ENCODE assay signal across 8 cellular contexts in the genomic region with DNA sequence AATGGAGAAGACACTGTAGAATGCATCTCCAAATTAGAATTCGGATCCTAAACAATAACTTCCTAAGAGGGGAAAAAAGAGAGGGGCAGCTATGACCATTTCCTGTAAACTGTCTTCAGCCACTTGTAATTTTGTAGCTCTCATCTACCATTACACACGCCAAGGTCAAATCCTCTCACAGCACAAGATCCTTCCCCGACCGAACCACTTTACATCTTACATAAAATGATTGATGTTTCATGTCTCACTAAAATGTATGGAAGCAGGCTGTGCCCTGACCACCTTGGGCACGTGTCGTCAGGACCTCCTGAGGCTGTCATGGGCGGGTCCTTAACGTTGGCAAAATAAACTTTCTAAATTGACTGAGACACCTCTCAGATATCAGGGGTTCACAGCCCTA. TPM values are rescaled to one million over a fixed set of nuclear protein-coding genes. Genes with fewer than 3 reads are reported as not detected.
DNase-seq lines count a peak whose midpoint lies in the region; ATAC-seq and TF ChIP-seq lines count a peak whose summit lies in the region.

No MANE protein-coding gene starts in this region.

- no peaks in the 10 kb centered on the region for H3K9me3 Mint-ChIP-seq in central memory CD8-positive, alpha-beta T cell

- CTCF ChIA-PET in AG04449 (lab: Yijun Ruan, JAX) = interaction anchor here (1.6 kb wide), 1 partner anchor 306 kb away, joined by 4 read pairs; no protein-coding TSS in a partner anchor

- H3K4me1 ChIP-seq in thoracic aorta (ENCODE audit: control insufficient read depth in 1 of 2, low read depth in 2 of 2) = peaks cover 0 to 9% of the 10 kb centered on the region in 2 donors

- H3K27ac ChIP-seq in thoracic aorta = peak overlapping the region; percentile 82

- DNase-seq in AG04449 (ENCODE audit: low read depth, low spot score) (no peak), LNCaP clone FGC (ENCODE audit: low read depth) (no peak), UCSD-AML1 (lab: John Stamatoyannopoulos, UW; ENCODE audit: unreplicated experiment) (peak; percentile 21), midbrain (lab: John Stamatoyannopoulos, UW) (peak; percentile 12), thoracic aorta (ENCODE audit: low spot score) (no peak)
- peak in 1 of 2 donors; percentile 22 for DNase-seq in central memory CD8-positive, alpha-beta T cell (ENCODE audit: low spot score in 2 of 2)

- ATAC-seq in GM18909 (IDR thresholded peaks at IDR 0.05; ENCODE audit: poor library complexity, unreplicated experiment) (peak; percentile 18), thoracic aorta (ENCODE audit: insufficient number of reproducible peaks, low FRiP score, low read depth) (no peak), HG03039 (IDR thresholded peaks at IDR 0.05; ENCODE audit: unreplicated experiment) (no peak)
- peak; percentile 34 for ATAC-seq in central memory CD8-positive, alpha-beta T cell (replicated peaks; ENCODE audit: extremely low read depth, poor library complexity, severe bottlenecking)

- TF ChIP-seq CTCF in AG04449 (IDR thresholded peaks at IDR 0.05; ENCODE audit: insufficient read depth, low read length, missing control alignments) (no peak), LNCaP clone FGC (IDR thresholded peaks at IDR 0.05; ENCODE audit: control insufficient read depth, extremely low read depth, insufficient read depth) (no peak), thoracic aorta (IDR thresholded peaks at IDR 0.05) (no peak)

- H3K27me3 Mint-ChIP-seq in central memory CD8-positive, alpha-beta T cell = no peaks in the 10 kb centered on the region

- H3K4me3 Mint-ChIP-seq in central memory CD8-positive, alpha-beta T cell = peak overlapping the region; percentile 75

- no peaks in the 10 kb centered on the region for H3K27me3 ChIP-seq in thoracic aorta (replicated peaks; ENCODE audit: insufficient read depth)

- no peaks in the 10 kb centered on the region for H3K36me3 ChIP-seq in thoracic aorta

- POLR2A ChIA-PET in AG04449 (lab: Yijun Ruan, JAX) = no interaction called here

- H3K4me3 ChIP-seq in AG04449 (ENCODE audit: low read depth, low read length) (peak overlapping the region; percentile 18), LNCaP clone FGC (ENCODE audit: low read depth, low read length) (peak overlapping the region; percentile 29), thoracic aorta (peak overlapping the region; percentile 43)

- peaks cover 13% of the 10 kb centered on the region for H3K4me1 Mint-ChIP-seq in central memory CD8-positive, alpha-beta T cell

- peak overlapping the region; percentile 96 for H3K27ac Mint-ChIP-seq in central memory CD8-positive, alpha-beta T cell (ENCODE audit: low read depth)

- peaks cover 13% of the 10 kb centered on the region for H3K36me3 Mint-ChIP-seq in central memory CD8-positive, alpha-beta T cell (ENCODE audit: insufficient read depth)

- H3K9me3 ChIP-seq in thoracic aorta = no peaks in the 10 kb centered on the region

RNA-seq across cellular contexts. Expression of gene PBDC1, which starts 24.1 kb away (rescaled TPM):
- 10 to 100 TPM; 10.2 to 19.4 TPM for total RNA-seq in thoracic aorta

Comparison
In these comparisons a context has a peak if more than half of its experiments do, and no peak if none do; other contexts are left out.
1. DNase-seq: peak in UCSD-AML1 (single experiment) and midbrain (single experiment); none in AG04449 (single experiment), LNCaP clone FGC (single experiment) and thoracic aorta (single experiment).
2. ATAC-seq: peak in GM18909 (single experiment) and central memory CD8-positive, alpha-beta T cell (single experiment); none in thoracic aorta (single experiment) and HG03039 (single experiment).
3. Peak in every context shown above with its lines, with median percentiles within 50 percentile points of each other: H3K4me3 ChIP-seq.